Comparison of ENCODE assay signal across 1 cellular context in the genomic region with DNA sequence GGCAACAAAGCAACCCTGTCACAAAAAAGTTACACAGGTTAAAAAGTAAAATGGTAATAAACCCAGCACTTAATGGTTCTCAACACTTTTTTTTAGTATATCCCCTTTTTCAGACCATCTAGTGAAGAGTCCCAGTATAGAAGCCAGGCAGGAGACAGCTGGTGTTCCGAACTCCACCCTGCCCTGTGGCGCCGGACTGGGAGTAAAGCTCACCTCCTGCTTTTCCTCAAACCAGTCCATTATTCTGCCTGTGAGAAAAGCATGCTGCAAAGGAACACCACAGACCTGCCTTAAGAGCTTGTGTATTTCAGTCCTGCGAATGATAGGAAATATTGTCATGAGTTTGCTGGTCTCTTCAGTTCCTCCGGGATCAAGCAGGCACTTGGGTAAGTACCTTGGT.
TF ChIP-seq lines count a peak whose summit lies in the region.

No MANE protein-coding gene starts in this region.

TF ChIP-seq in GM23338, 12 proteins besides CTCF, POLR2A, EP300 and RAD21 (continued from another document):
- no peak for TF ChIP-seq STAT1 (IDR thresholded peaks at IDR 0.05; ENCODE audit: unreplicated experiment)
- no peak for TF ChIP-seq ZNF331 (CRISPR knock-in tag; IDR thresholded peaks at IDR 0.05; ENCODE audit: low read depth)
- TF ChIP-seq EZH2 (IDR thresholded peaks at IDR 0.05; ENCODE audit: low read depth, unreplicated experiment) = no peak
- TF ChIP-seq CREB1 (CRISPR knock-in tag; IDR thresholded peaks at IDR 0.05; ENCODE audit: low read depth) = no peak
- TF ChIP-seq, protein P1, sequence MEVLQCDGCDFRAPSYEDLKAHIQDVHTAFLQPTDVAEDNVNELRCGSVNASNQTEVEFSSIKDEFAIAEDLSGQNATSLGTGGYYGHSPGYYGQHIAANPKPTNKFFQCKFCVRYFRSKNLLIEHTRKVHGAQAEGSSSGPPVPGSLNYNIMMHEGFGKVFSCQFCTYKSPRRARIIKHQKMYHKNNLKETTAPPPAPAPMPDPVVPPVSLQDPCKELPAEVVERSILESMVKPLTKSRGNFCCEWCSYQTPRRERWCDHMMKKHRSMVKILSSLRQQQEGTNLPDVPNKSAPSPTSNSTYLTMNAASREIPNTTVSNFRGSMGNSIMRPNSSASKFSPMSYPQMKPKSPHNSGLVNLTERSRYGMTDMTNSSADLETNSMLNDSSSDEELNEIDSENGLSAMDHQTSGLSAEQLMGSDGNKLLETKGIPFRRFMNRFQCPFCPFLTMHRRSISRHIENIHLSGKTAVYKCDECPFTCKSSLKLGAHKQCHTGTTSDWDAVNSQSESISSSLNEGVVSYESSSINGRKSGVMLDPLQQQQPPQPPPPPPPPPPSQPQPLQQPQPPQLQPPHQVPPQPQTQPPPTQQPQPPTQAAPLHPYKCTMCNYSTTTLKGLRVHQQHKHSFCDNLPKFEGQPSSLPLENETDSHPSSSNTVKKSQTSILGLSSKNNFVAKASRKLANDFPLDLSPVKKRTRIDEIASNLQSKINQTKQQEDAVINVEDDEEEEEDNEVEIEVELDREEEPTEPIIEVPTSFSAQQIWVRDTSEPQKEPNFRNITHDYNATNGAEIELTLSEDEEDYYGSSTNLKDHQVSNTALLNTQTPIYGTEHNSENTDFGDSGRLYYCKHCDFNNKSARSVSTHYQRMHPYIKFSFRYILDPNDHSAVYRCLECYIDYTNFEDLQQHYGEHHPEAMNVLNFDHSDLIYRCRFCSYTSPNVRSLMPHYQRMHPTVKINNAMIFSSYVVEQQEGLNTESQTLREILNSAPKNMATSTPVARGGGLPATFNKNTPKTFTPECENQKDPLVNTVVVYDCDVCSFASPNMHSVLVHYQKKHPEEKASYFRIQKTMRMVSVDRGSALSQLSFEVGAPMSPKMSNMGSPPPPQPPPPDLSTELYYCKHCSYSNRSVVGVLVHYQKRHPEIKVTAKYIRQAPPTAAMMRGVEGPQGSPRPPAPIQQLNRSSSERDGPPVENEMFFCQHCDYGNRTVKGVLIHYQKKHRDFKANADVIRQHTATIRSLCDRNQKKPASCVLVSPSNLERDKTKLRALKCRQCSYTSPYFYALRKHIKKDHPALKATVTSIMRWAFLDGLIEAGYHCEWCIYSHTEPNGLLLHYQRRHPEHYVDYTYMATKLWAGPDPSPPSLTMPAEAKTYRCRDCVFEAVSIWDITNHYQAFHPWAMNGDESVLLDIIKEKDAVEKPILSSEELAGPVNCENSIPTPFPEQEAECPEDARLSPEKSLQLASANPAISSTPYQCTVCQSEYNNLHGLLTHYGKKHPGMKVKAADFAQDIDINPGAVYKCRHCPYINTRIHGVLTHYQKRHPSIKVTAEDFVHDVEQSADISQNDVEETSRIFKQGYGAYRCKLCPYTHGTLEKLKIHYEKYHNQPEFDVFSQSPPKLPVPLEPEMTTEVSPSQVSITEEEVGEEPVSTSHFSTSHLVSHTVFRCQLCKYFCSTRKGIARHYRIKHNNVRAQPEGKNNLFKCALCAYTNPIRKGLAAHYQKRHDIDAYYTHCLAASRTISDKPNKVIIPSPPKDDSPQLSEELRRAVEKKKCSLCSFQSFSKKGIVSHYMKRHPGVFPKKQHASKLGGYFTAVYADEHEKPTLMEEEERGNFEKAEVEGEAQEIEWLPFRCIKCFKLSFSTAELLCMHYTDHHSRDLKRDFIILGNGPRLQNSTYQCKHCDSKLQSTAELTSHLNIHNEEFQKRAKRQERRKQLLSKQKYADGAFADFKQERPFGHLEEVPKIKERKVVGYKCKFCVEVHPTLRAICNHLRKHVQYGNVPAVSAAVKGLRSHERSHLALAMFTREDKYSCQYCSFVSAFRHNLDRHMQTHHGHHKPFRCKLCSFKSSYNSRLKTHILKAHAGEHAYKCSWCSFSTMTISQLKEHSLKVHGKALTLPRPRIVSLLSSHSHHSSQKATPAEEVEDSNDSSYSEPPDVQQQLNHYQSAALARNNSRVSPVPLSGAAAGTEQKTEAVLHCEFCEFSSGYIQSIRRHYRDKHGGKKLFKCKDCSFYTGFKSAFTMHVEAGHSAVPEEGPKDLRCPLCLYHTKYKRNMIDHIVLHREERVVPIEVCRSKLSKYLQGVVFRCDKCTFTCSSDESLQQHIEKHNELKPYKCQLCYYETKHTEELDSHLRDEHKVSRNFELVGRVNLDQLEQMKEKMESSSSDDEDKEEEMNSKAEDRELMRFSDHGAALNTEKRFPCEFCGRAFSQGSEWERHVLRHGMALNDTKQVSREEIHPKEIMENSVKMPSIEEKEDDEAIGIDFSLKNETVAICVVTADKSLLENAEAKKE (CRISPR knock-in tag; IDR thresholded peaks at IDR 0.05) = no peak
- TF ChIP-seq JUNB (IDR thresholded peaks at IDR 0.05; ENCODE audit: unreplicated experiment) = no peak
TF ChIP-seq in GM23338: peak in this region for 0.
